Comparison of ENCODE assay signal across 8 cellular contexts in genomic region chr12:69254046-69254445, GRCh38. TPM values are rescaled to one million over a fixed set of nuclear protein-coding genes. Genes with fewer than 3 reads are reported as not detected.
A peak's percentile ranks its signal among the peaks of the same experiment; 100 is the strongest.
DNase-seq lines count a peak whose midpoint lies in the region; ATAC-seq and TF ChIP-seq lines count a peak whose summit lies in the region.

No MANE protein-coding gene starts in this region.

- POLR2A ChIA-PET in OCI-LY7 (lab: Charles Lee) = interaction anchor here (0.6 to 1.4 kb wide), 4 partner anchors 11 to 1223 kb away, joined by 3 to 8 read pairs (median 4); no protein-coding TSS in a partner anchor

- H3K4me3 ChIP-seq in OCI-LY7 (ENCODE audit: low read depth, low read length, poor library complexity, severe bottlenecking) = no peak overlapping the region

- H4K20me1 ChIP-seq in OCI-LY7 (ENCODE audit: insufficient read depth, low read length) = peaks cover 32% of the 10 kb centered on the region; the same call in 1 of the 2 replicates

- H3K4me2 ChIP-seq in OCI-LY7 (ENCODE audit: low read length) = no peak overlapping the region

- H3K27ac ChIP-seq in C4-2B = no peak overlapping the region
- no peak overlapping the region for H3K27ac ChIP-seq in OCI-LY7 (ENCODE audit: low read depth, low read length, poor library complexity, severe bottlenecking)
- no peak overlapping the region for H3K27ac ChIP-seq in substantia nigra (ENCODE audit: low read depth, low read length, poor library complexity, severe bottlenecking)

- peaks cover 91% of the 10 kb centered on the region for H3K36me3 ChIP-seq in OCI-LY7 (ENCODE audit: insufficient read depth, low read length)

- peaks cover 4% of the 10 kb centered on the region for H3K9me3 Mint-ChIP-seq in mesothelial cell of epicardium

- peak overlapping the region; percentile 21 for H3K27ac Mint-ChIP-seq in mesothelial cell of epicardium

- peaks cover 33% of the 10 kb centered on the region for H3K36me3 Mint-ChIP-seq in mesothelial cell of epicardium

- H3K79me2 ChIP-seq in OCI-LY7 (ENCODE audit: insufficient read depth, low read depth, low read length) = peaks cover 85% of the 10 kb centered on the region

- peaks cover 9% of the 10 kb centered on the region for H3K4me1 Mint-ChIP-seq in mesothelial cell of epicardium

- DNase-seq in OCI-LY7 (ENCODE audit: low spot score) = peak; percentile 47
- DNase-seq in dedifferentiated amniotic fluid mesenchymal stem cell (ENCODE audit: extremely low spot score) = peak; percentile 52
- DNase-seq in mesothelial cell of epicardium (ENCODE audit: low spot score in 2 of 2, unreplicated experiment in 2 of 2) = no peak
- no peak for DNase-seq in substantia nigra (lab: John Stamatoyannopoulos, UW)

- H3K9me3 ChIP-seq in OCI-LY7 (ENCODE audit: low read length) = 0 out of 2 replicates have a peak, but pooled peaks cover 4% of the 10 kb centered on the region

- H3K4me1 ChIP-seq in OCI-LY7 (ENCODE audit: insufficient read depth, low read length, poor library complexity, severe bottlenecking) = peaks cover 16% of the 10 kb centered on the region

- TF ChIP-seq CTCF in C4-2B (conservative IDR thresholded peaks at IDR 0.05) (peak; percentile 74), OCI-LY7 (conservative IDR thresholded peaks at IDR 0.05; ENCODE audit: low read length) (peak; percentile 88), mesothelial cell of epicardium (IDR thresholded peaks at IDR 0.05; ENCODE audit: unreplicated experiment) (peak; percentile 35)

- H3K9me2 ChIP-seq in OCI-LY7 (ENCODE audit: insufficient read depth, low read length) = no peaks in the 10 kb centered on the region

- BruUV-seq in OCI-LY7 (replicated peaks; lab: Mats Ljungman, UMichigan) = no TSS peak

- no peak overlapping the region for H2AFZ ChIP-seq in OCI-LY7 (ENCODE audit: low read length)

- CTCF ChIA-PET in OCI-LY7 (lab: Charles Lee; ENCODE audit: unreplicated experiment) = interaction anchor here (1.0 kb wide), 1 partner anchor 99 kb away, joined by 3 read pairs; no protein-coding TSS in a partner anchor

- intact Hi-C loops in OCI-LY7 (cut with micrococcal nuclease; ENCODE audit: unreplicated experiment) = loop anchor here (2.0 kb wide), 1 partner anchor 97 kb away; no protein-coding TSS in a partner anchor

- peak; percentile 62 for ATAC-seq in GM18498 (IDR thresholded peaks at IDR 0.05; ENCODE audit: unreplicated experiment)
- peak; percentile 59 for ATAC-seq in HG03108 (IDR thresholded peaks at IDR 0.05; ENCODE audit: unreplicated experiment)
- no peak for ATAC-seq in HG02588 (IDR thresholded peaks at IDR 0.05; ENCODE audit: unreplicated experiment)

- H3K27me3 Mint-ChIP-seq in mesothelial cell of epicardium (ENCODE audit: low read depth) = no peaks in the 10 kb centered on the region

- H3K4me3 Mint-ChIP-seq in mesothelial cell of epicardium = no peak overlapping the region

RNA-seq across cellular contexts. Expression of gene CPSF6, which starts 14.7 kb away (rescaled TPM):
- total RNA-seq in OCI-LY7 (2014; rRNA removed; shearing (Covaris generic)) = 90.4 and 207 TPM in 2 replicates
- total RNA-seq in OCI-LY7 (2022) (163 and 165 TPM in 2 replicates), mesothelial cell of epicardium (151 to 155 TPM (median 152 TPM) in 3 replicates)

Comparison
In these comparisons a context has a peak if more than half of its experiments do, and no peak if none do; other contexts are left out.
1. CTCF ChIP-seq: peak in every context shown above with its lines; median percentile 88 in OCI-LY7; 74 in C4-2B; 35 in mesothelial cell of epicardium.
2. DNase-seq: peak in OCI-LY7 (single experiment) and dedifferentiated amniotic fluid mesenchymal stem cell (single experiment); none in mesothelial cell of epicardium (0 of 2) and substantia nigra (0 of 49).